Comparison of ENCODE assay signal across 1 cellular context in the genomic region with DNA sequence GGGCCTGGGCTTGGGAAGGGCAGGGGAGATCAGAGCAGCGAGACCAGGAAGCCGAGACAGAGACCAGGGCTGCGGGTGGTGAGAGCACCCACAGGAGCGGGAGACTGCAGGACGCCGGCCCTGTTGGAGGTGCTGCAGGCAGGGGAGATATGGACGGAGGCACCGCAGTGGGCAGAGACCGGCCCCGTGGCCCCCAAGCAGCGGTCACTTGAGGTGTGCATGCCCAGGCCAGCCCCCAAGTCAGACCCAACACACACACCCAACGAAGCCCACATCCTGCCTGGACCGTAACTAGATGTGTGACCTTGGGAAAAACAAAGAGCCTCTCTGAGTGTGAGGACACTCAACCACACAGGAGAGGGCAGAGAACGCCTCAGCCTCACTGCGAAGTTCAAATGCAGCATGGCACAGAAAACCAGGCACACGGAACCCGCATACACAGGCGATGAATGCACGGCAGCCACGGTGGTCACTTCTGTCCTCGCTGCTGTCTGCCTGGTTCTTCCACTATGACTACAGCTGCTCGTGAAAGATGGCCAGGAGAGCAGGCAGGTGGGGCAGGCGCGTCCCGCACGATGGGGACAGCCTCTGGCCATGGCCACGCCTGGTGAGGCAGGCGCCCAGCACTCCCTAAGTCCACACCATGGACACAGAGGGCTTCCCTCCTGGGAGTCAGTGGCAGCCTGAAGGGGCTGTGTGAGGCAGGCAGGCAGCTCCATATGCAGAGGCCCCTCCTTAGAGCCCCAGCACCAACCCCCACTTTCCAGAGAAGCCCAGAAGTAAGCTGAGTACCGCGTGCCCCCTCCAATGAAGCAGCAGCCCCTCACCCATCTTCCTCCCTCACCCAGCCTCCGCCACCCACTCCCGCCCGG.
TF ChIP-seq lines count a peak whose summit lies in the region.

No MANE protein-coding gene starts in this region.

TF ChIP-seq in HepG2, 621 proteins besides CTCF, POLR2A, EP300 and RAD21 (continued from another document and continues in another):
- TF ChIP-seq, protein P1, sequence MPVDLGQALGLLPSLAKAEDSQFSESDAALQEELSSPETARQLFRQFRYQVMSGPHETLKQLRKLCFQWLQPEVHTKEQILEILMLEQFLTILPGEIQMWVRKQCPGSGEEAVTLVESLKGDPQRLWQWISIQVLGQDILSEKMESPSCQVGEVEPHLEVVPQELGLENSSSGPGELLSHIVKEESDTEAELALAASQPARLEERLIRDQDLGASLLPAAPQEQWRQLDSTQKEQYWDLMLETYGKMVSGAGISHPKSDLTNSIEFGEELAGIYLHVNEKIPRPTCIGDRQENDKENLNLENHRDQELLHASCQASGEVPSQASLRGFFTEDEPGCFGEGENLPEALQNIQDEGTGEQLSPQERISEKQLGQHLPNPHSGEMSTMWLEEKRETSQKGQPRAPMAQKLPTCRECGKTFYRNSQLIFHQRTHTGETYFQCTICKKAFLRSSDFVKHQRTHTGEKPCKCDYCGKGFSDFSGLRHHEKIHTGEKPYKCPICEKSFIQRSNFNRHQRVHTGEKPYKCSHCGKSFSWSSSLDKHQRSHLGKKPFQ (CRISPR knock-in tag; IDR thresholded peaks at IDR 0.05; ENCODE audit: insufficient replicate concordance), result peak; percentile 27
- peak; percentile 47; the same call in 1 of the 2 replicates for TF ChIP-seq ZNF317 (CRISPR knock-in tag; IDR thresholded peaks at IDR 0.05)
- TF ChIP-seq STAG1 (CRISPR knock-in tag; IDR thresholded peaks at IDR 0.05), result no peak
- TF ChIP-seq DNMT1 (CRISPR knock-in tag; IDR thresholded peaks at IDR 0.05), result no peak
- TF ChIP-seq, protein P2, sequence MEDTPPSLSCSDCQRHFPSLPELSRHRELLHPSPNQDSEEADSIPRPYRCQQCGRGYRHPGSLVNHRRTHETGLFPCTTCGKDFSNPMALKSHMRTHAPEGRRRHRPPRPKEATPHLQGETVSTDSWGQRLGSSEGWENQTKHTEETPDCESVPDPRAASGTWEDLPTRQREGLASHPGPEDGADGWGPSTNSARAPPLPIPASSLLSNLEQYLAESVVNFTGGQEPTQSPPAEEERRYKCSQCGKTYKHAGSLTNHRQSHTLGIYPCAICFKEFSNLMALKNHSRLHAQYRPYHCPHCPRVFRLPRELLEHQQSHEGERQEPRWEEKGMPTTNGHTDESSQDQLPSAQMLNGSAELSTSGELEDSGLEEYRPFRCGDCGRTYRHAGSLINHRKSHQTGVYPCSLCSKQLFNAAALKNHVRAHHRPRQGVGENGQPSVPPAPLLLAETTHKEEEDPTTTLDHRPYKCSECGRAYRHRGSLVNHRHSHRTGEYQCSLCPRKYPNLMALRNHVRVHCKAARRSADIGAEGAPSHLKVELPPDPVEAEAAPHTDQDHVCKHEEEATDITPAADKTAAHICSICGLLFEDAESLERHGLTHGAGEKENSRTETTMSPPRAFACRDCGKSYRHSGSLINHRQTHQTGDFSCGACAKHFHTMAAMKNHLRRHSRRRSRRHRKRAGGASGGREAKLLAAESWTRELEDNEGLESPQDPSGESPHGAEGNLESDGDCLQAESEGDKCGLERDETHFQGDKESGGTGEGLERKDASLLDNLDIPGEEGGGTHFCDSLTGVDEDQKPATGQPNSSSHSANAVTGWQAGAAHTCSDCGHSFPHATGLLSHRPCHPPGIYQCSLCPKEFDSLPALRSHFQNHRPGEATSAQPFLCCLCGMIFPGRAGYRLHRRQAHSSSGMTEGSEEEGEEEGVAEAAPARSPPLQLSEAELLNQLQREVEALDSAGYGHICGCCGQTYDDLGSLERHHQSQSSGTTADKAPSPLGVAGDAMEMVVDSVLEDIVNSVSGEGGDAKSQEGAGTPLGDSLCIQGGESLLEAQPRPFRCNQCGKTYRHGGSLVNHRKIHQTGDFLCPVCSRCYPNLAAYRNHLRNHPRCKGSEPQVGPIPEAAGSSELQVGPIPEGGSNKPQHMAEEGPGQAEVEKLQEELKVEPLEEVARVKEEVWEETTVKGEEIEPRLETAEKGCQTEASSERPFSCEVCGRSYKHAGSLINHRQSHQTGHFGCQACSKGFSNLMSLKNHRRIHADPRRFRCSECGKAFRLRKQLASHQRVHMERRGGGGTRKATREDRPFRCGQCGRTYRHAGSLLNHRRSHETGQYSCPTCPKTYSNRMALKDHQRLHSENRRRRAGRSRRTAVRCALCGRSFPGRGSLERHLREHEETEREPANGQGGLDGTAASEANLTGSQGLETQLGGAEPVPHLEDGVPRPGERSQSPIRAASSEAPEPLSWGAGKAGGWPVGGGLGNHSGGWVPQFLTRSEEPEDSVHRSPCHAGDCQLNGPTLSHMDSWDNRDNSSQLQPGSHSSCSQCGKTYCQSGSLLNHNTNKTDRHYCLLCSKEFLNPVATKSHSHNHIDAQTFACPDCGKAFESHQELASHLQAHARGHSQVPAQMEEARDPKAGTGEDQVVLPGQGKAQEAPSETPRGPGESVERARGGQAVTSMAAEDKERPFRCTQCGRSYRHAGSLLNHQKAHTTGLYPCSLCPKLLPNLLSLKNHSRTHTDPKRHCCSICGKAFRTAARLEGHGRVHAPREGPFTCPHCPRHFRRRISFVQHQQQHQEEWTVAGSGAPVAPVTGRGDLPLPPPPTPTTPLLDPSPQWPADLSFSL (CRISPR knock-in tag; IDR thresholded peaks at IDR 0.05), result no peak
- no peak for TF ChIP-seq ZFP36L1 (CRISPR knock-in tag; IDR thresholded peaks at IDR 0.05)
- no peak for TF ChIP-seq MEF2D (CRISPR knock-in tag; IDR thresholded peaks at IDR 0.05)
- peak; percentile 55; the same call in 1 of the 2 replicates for TF ChIP-seq MEIS1 (CRISPR knock-in tag; IDR thresholded peaks at IDR 0.05; ENCODE audit: borderline replicate concordance)
- TF ChIP-seq GTF3A (CRISPR knock-in tag; conservative IDR thresholded peaks at IDR 0.05), result no peak
- peak; percentile 78; the same call in 1 of the 2 replicates for TF ChIP-seq ZBTB7B (CRISPR knock-in tag; IDR thresholded peaks at IDR 0.05)
- TF ChIP-seq FOSL2 (CRISPR knock-in tag; IDR thresholded peaks at IDR 0.05), result peak; percentile 36; the same call in 1 of the 2 replicates
- no peak for TF ChIP-seq TBX3 (IDR thresholded peaks at IDR 0.05; ENCODE audit: borderline replicate concordance)
- no peak for TF ChIP-seq ZSCAN22 (CRISPR knock-in tag; IDR thresholded peaks at IDR 0.05)
- TF ChIP-seq, protein P3, sequence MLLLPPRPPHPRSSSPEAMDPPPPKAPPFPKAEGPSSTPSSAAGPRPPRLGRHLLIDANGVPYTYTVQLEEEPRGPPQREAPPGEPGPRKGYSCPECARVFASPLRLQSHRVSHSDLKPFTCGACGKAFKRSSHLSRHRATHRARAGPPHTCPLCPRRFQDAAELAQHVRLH (CRISPR knock-in tag; IDR thresholded peaks at IDR 0.05; ENCODE audit: borderline replicate concordance, low read depth), result peak; percentile 22; the same call in 1 of the 2 replicates
- 0 out of 2 replicates have a peak, but pooled peaks have one; percentile 11 for TF ChIP-seq BCL6 (CRISPR knock-in tag; IDR thresholded peaks at IDR 0.05)
- TF ChIP-seq, protein P4, sequence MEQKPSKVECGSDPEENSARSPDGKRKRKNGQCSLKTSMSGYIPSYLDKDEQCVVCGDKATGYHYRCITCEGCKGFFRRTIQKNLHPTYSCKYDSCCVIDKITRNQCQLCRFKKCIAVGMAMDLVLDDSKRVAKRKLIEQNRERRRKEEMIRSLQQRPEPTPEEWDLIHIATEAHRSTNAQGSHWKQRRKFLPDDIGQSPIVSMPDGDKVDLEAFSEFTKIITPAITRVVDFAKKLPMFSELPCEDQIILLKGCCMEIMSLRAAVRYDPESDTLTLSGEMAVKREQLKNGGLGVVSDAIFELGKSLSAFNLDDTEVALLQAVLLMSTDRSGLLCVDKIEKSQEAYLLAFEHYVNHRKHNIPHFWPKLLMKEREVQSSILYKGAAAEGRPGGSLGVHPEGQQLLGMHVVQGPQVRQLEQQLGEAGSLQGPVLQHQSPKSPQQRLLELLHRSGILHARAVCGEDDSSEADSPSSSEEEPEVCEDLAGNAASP (CRISPR knock-in tag; IDR thresholded peaks at IDR 0.05; ENCODE audit: borderline replicate concordance), result peak; percentile 64; the same call in 1 of the 2 replicates
- no peak for TF ChIP-seq SP4 (CRISPR knock-in tag; IDR thresholded peaks at IDR 0.05)
- TF ChIP-seq, protein P5, sequence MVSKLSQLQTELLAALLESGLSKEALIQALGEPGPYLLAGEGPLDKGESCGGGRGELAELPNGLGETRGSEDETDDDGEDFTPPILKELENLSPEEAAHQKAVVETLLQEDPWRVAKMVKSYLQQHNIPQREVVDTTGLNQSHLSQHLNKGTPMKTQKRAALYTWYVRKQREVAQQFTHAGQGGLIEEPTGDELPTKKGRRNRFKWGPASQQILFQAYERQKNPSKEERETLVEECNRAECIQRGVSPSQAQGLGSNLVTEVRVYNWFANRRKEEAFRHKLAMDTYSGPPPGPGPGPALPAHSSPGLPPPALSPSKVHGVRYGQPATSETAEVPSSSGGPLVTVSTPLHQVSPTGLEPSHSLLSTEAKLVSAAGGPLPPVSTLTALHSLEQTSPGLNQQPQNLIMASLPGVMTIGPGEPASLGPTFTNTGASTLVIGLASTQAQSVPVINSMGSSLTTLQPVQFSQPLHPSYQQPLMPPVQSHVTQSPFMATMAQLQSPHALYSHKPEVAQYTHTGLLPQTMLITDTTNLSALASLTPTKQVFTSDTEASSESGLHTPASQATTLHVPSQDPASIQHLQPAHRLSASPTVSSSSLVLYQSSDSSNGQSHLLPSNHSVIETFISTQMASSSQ (IDR thresholded peaks at IDR 0.05; ENCODE audit: low read depth), result no peak
- TF ChIP-seq, protein P5 (CRISPR knock-in tag; IDR thresholded peaks at IDR 0.05; ENCODE audit: borderline replicate concordance), result 0 out of 2 replicates have a peak, but pooled peaks have one; percentile 24
- peak; percentile 38; the same call in 1 of the 2 replicates for TF ChIP-seq ETV5 (CRISPR knock-in tag; IDR thresholded peaks at IDR 0.05; ENCODE audit: borderline replicate concordance)
- TF ChIP-seq, protein P6, sequence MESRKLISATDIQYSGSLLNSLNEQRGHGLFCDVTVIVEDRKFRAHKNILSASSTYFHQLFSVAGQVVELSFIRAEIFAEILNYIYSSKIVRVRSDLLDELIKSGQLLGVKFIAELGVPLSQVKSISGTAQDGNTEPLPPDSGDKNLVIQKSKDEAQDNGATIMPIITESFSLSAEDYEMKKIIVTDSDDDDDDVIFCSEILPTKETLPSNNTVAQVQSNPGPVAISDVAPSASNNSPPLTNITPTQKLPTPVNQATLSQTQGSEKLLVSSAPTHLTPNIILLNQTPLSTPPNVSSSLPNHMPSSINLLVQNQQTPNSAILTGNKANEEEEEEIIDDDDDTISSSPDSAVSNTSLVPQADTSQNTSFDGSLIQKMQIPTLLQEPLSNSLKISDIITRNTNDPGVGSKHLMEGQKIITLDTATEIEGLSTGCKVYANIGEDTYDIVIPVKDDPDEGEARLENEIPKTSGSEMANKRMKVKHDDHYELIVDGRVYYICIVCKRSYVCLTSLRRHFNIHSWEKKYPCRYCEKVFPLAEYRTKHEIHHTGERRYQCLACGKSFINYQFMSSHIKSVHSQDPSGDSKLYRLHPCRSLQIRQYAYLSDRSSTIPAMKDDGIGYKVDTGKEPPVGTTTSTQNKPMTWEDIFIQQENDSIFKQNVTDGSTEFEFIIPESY (CRISPR knock-in tag; IDR thresholded peaks at IDR 0.05), result peak; percentile 58
- no peak for TF ChIP-seq KDM5B (CRISPR knock-in tag; IDR thresholded peaks at IDR 0.05; ENCODE audit: borderline replicate concordance)
- TF ChIP-seq NFATC3 (CRISPR knock-in tag; IDR thresholded peaks at IDR 0.05), result no peak
- no peak for TF ChIP-seq TBL1XR1 (IDR thresholded peaks at IDR 0.05; ENCODE audit: borderline replicate concordance, low read length, partially characterized antibody)
- peak; percentile 54; the same call in 1 of the 2 replicates for TF ChIP-seq ZNF788 (CRISPR knock-in tag; IDR thresholded peaks at IDR 0.05; ENCODE audit: borderline replicate concordance)
- no peak for TF ChIP-seq SOX13 (IDR thresholded peaks at IDR 0.05)
- peak in 1 of 2 experiments; percentile 56; a peak in 2 of 4 replicates for TF ChIP-seq SOX13 (CRISPR knock-in tag; conservative IDR thresholded peaks at IDR 0.05 in 1 of 2, IDR thresholded peaks at IDR 0.05 in 1 of 2)
- TF ChIP-seq ZNF605 (CRISPR knock-in tag; IDR thresholded peaks at IDR 0.05), result no peak
- peak; percentile 27 for TF ChIP-seq XRCC5 (optimal IDR thresholded peaks at IDR 0.05; ENCODE audit: low read length)
- TF ChIP-seq, protein P7, sequence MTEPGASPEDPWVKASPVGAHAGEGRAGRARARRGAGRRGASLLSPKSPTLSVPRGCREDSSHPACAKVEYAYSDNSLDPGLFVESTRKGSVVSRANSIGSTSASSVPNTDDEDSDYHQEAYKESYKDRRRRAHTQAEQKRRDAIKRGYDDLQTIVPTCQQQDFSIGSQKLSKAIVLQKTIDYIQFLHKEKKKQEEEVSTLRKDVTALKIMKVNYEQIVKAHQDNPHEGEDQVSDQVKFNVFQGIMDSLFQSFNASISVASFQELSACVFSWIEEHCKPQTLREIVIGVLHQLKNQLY (CRISPR knock-in tag; IDR thresholded peaks at IDR 0.05), result no peak
- TF ChIP-seq CCAR2 (optimal IDR thresholded peaks at IDR 0.05; ENCODE audit: low read depth, low read length), result no peak
- TF ChIP-seq MZF1 (CRISPR knock-in tag; IDR thresholded peaks at IDR 0.05; ENCODE audit: borderline replicate concordance), result no peak
- TF ChIP-seq ZFP82 (CRISPR knock-in tag; IDR thresholded peaks at IDR 0.05; ENCODE audit: borderline replicate concordance), result no peak
- TF ChIP-seq ARNTL (CRISPR knock-in tag; IDR thresholded peaks at IDR 0.05), result 0 out of 2 replicates have a peak, but pooled peaks have one; percentile 27
- no peak for TF ChIP-seq PTBP1 (IDR thresholded peaks at IDR 0.05; ENCODE audit: low read depth, low read length, poor library complexity, severe bottlenecking)
- no peak for TF ChIP-seq CAMTA2 (CRISPR knock-in tag; IDR thresholded peaks at IDR 0.05; ENCODE audit: borderline replicate concordance)
- TF ChIP-seq ZNF335 (CRISPR knock-in tag; IDR thresholded peaks at IDR 0.05), result no peak
- peak; percentile 33; the same call in 1 of the 2 replicates for TF ChIP-seq ZNF274 (CRISPR knock-in tag; IDR thresholded peaks at IDR 0.05)
- TF ChIP-seq, protein P8, sequence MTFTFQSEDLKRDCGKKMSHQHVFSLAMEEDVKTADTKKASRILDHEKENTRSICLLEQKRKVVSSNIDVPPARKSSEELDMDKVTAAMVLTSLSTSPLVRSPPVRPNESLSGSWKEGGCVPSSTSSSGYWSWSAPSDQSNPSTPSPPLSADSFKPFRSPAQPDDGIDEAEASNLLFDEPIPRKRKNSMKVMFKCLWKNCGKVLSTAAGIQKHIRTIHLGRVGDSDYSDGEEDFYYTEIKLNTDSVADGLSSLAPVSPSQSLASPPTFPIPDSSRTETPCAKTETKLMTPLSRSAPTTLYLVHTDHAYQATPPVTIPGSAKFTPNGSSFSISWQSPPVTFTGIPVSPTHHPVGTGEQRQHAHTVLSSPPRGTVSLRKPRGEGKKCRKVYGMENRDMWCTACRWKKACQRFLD (CRISPR knock-in tag; IDR thresholded peaks at IDR 0.05; ENCODE audit: borderline replicate concordance), result no peak
- TF ChIP-seq IRF2 (CRISPR knock-in tag; IDR thresholded peaks at IDR 0.05), result peak; percentile 47; the same call in 1 of the 2 replicates
- no peak for TF ChIP-seq YY1 (IDR thresholded peaks at IDR 0.05; ENCODE audit: insufficient read depth, insufficient replicate concordance, low read depth, low read length)
